26 cellular contexts compared by ENCODE assay signal in the genomic region with DNA sequence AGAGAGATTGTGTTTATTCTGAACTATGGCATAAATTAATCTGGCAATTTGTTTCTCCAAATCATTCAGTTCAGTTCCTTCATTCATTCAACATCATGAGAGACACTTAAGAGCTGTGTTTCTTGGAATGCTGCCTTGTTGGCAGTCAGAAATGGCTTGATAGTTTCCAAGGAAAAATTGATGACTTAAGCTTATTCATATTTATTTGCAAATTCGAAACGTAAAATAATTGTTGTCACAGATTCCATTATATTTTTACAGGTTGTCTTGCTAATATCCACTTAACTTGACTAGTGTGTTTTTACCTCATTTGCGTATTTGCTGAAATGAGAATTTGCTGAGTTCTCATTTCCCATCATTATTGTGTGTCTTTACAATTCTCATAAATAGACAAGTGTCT.
"Had no signal": no experiment of that assay in that cellular context is flagged by ENCODE, and none has a peak within 500 bp of the region (broad histone marks: within the 10 kb centered on the region; RNA-seq: fewer than 3 reads in every experiment).

No MANE protein-coding gene starts in this region.

- H3K4me1 ChIP-seq: colonic mucosa, gastrocnemius medialis, left lung, lower lobe of right lung had no signal

- H3K4me1 Mint-ChIP-seq: naive thymus-derived CD4-positive, alpha-beta T cell had no signal

- H3K36me3 ChIP-seq: colonic mucosa, esophagus squamous epithelium, gastrocnemius medialis, heart right ventricle, left lung, lower lobe of right lung had no signal

- H3K9me3 Mint-ChIP-seq: dendritic cell treated with granulocyte-macrophage colony-stimulating factor and Interleukin-4, amounts not matched to agents 40 ng/mL and 50 ng/mL, for 4 days; endodermal cell had no signal

- H3K9me3 ChIP-seq: colonic mucosa, esophagus squamous epithelium, gastrocnemius medialis, lower lobe of right lung had no signal

- H3K27ac ChIP-seq: colonic mucosa, epithelial cell of prostate, esophagus squamous epithelium, gastrocnemius medialis, heart right ventricle, left lung, lower lobe of right lung had no signal

- FAIRE-seq: endometrium, islet of Langerhans had no signal

- H3K27ac Mint-ChIP-seq: dendritic cell treated with granulocyte-macrophage colony-stimulating factor and Interleukin-4, amounts not matched to agents 40 ng/mL and 50 ng/mL, for 4 days; effector memory CD8-positive, alpha-beta T cell; endodermal cell; naive thymus-derived CD4-positive, alpha-beta T cell had no signal

- H3K4me3 Mint-ChIP-seq: dendritic cell treated with granulocyte-macrophage colony-stimulating factor and Interleukin-4, amounts not matched to agents 40 ng/mL and 50 ng/mL, for 4 days; effector memory CD8-positive, alpha-beta T cell; endodermal cell; naive thymus-derived CD4-positive, alpha-beta T cell had no signal

- H3K27me3 ChIP-seq: colonic mucosa, gastrocnemius medialis, heart right ventricle, left lung had no signal

- DNase-seq: colonic mucosa; cortex of kidney; effector CD8-positive, alpha-beta T cell; effector memory CD8-positive, alpha-beta T cell; endodermal cell; erythroblast; esophagus squamous epithelium; foreskin fibroblast; foreskin melanocyte; gastrocnemius medialis; glutamatergic neuron; head of caudate nucleus; heart right ventricle; hippocampal formation; left cardiac atrium; left lung; left ventricle myocardium superior; lower lobe of right lung; mesenchymal stem cell; midbrain; naive thymus-derived CD4-positive, alpha-beta T cell had no signal

- H3K36me3 Mint-ChIP-seq: naive thymus-derived CD4-positive, alpha-beta T cell had no signal

- H3K4me3 ChIP-seq: colonic mucosa, esophagus squamous epithelium, gastrocnemius medialis, heart right ventricle, left lung, lower lobe of right lung had no signal

- H3K27me3 Mint-ChIP-seq: dendritic cell treated with granulocyte-macrophage colony-stimulating factor and Interleukin-4, amounts not matched to agents 40 ng/mL and 50 ng/mL, for 4 days; effector memory CD8-positive, alpha-beta T cell had no signal

- ATAC-seq: effector memory CD8-positive, alpha-beta T cell; esophagus mucosa; gastrocnemius medialis; heart right ventricle; left cardiac atrium; left lung; left ventricle myocardium superior; lower lobe of right lung; naive thymus-derived CD4-positive, alpha-beta T cell had no signal
